ENCODE assay signal across 33 cellular contexts in the genomic region with DNA sequence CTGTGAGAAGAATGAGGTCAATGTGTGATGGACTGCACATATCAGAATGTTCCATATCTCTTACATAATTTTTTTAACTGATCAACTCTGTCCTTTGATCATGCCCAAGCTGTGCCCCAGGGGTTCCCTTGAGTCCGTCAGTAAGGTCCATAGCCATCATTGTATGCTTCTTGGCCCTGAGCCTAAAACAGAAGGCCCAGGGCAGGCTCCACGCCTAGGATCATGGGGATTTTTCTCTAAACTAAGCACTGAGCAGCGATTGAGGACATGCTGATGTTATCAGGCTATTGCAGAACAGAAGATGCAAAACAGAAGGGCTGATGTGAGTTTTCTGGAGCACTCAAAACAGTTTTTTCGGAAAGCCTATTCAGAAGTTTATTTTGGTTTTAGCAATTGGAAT. TPM values are rescaled to one million over a fixed set of nuclear protein-coding genes. Genes with fewer than 3 reads are reported as not detected.
"Had no signal": no experiment of that assay in that cellular context is flagged by ENCODE, and none has a peak within 500 bp of the region (broad histone marks: within the 10 kb centered on the region; RNA-seq: fewer than 3 reads in every experiment).

No MANE protein-coding gene starts in this region.

- H3K9me3 ChIP-seq: ascending aorta, Peyer's patch, SJSA1 had no signal

- H3K36me3 ChIP-seq: ascending aorta, cardiac muscle cell, Peyer's patch, SJSA1 had no signal

- DNase-seq: activated CD4-positive, alpha-beta T cell treated with anti-CD3 and anti-CD28 coated beads, Interleukin-2, amount 10 ng/mL, durations not matched to agents 24 days and 14 days; activated CD4-positive, alpha-beta T cell treated with anti-CD3 and anti-CD28 coated beads, Interleukin-2, amount 50 U/mL, for 4 hours; activated CD8-positive, alpha-beta T cell treated with anti-CD3 and anti-CD28 coated beads for 36 hours; activated gamma-delta T cell treated with Interleukin-2 at 50 U/mL for 16 hours; activated naive CD4-positive, alpha-beta T cell treated with anti-CD3 and anti-CD28 coated beads, Interleukin-2, amount 10 ng/mL, durations not matched to agents 7 days and 5 days; activated naive CD8-positive, alpha-beta T cell treated with anti-CD3 and anti-CD28 coated beads, Interleukin-2, amount 50 U/mL, for 24 hours; activated T-cell treated with anti-CD3 and anti-CD28 coated beads, Interleukin-2, amount 50 U/mL, for 1 hour; activated T-cell treated with anti-CD3 and anti-CD28 coated beads, Interleukin-2, amount 50 U/mL, for 72 hours; MM.1S; MV-4-11; NCI-H1092; NCI-H1417; NCI-H146; NCI-H187; NCI-H2029 treated with DMSO at 0.1 percent for 48 hours; NCI-H2107; NCI-H2171; NCI-H510A; NCI-H526; NCI-H748 treated with DMSO at 0.1 percent for 48 hours; NK-92 treated with Interleukin-12 subunit alpha and Interleukin-12 subunit beta, amount 100 ng/mL, for 24 hours; PC-3; Peyer's patch; RPMI8226; SHP77 treated with DMSO at 0.1 percent for 48 hours had no signal

- H3K4me3 ChIP-seq: ascending aorta, cardiac muscle cell, Peyer's patch, SJSA1 had no signal

- H3K9ac ChIP-seq: KMS-11 had no signal

- H3K4me2 ChIP-seq: KMS-11 had no signal

- H3K4me1 ChIP-seq: ascending aorta, Peyer's patch, SJSA1 had no signal

- H3K27ac ChIP-seq: ascending aorta, cardiac muscle cell, KMS-11, Peyer's patch, SJSA1 had no signal

- ATAC-seq: activated CD8-positive, alpha-beta T cell treated with anti-CD3 and anti-CD28 coated beads for 36 hours; activated naive CD8-positive, alpha-beta T cell treated with anti-CD3 and anti-CD28 coated beads, Interleukin-2, amount 50 U/mL, for 24 hours; activated T-cell treated with anti-CD3 and anti-CD28 coated beads, Interleukin-2, amount 50 U/mL, for 72 hours; PC-3 had no signal

- H3K27me3 ChIP-seq: ascending aorta, cardiac muscle cell, Peyer's patch, SJSA1 had no signal

RNA-seq across cellular contexts. Expression of a gene that starts 20.9 kb away (rescaled TPM):
- total RNA-seq: activated CD4-positive, alpha-beta T cell treated with anti-CD3 and anti-CD28 coated beads, Interleukin-2, amount 10 ng/mL, durations not matched to agents 24 days and 14 days; activated CD8-positive, alpha-beta memory T cell treated with anti-CD3 and anti-CD28 coated beads for 36 hours; activated CD8-positive, alpha-beta T cell treated with anti-CD3 and anti-CD28 coated beads for 36 hours; activated T-cell treated with anti-CD3 and anti-CD28 coated beads, Interleukin-2, amount 50 U/mL, for 72 hours; activated T-helper 2 cell treated with anti-CD3 and anti-CD28 coated beads, Interferon-gamma antibody, Interleukin-2, Interleukin-4, amounts not matched to agents 10 μg/mL and 5 μg/mL and 100 μg/mL, durations not matched to agents 14 hours and 24 hours and 36 hours; ascending aorta; cardiac muscle cell; chondrocyte; LHCN-M2; PC-3; Peyer's patch; SJSA1 had no signal
- polyA plus RNA-seq: cardiac muscle cell had no signal

RNA-seq across cellular contexts. Expression of a gene that starts 34.6 kb away (rescaled TPM):
- total RNA-seq: ascending aorta, cardiac muscle cell, LHCN-M2, PC-3, Peyer's patch, SJSA1 had no signal

RNA-seq across cellular contexts. Expression of a gene that starts 47.9 kb away (rescaled TPM):
- total RNA-seq: activated CD4-positive, alpha-beta T cell treated with anti-CD3 and anti-CD28 coated beads, Interleukin-2, amount 10 ng/mL, durations not matched to agents 24 days and 14 days; activated CD8-positive, alpha-beta memory T cell treated with anti-CD3 and anti-CD28 coated beads for 36 hours; activated CD8-positive, alpha-beta T cell treated with anti-CD3 and anti-CD28 coated beads for 36 hours; activated T-cell treated with anti-CD3 and anti-CD28 coated beads, Interleukin-2, amount 50 U/mL, for 72 hours; activated T-helper 2 cell treated with anti-CD3 and anti-CD28 coated beads, Interferon-gamma antibody, Interleukin-2, Interleukin-4, amounts not matched to agents 10 μg/mL and 5 μg/mL and 100 μg/mL, durations not matched to agents 14 hours and 24 hours and 36 hours; ascending aorta; cardiac muscle cell; chondrocyte; LHCN-M2; PC-3; Peyer's patch; SJSA1 had no signal
- polyA plus RNA-seq: cardiac muscle cell had no signal

RNA-seq across cellular contexts. Expression of a gene that starts 51.3 kb away (rescaled TPM):
- total RNA-seq: activated CD4-positive, alpha-beta T cell treated with anti-CD3 and anti-CD28 coated beads, Interleukin-2, amount 10 ng/mL, durations not matched to agents 24 days and 14 days; activated CD8-positive, alpha-beta memory T cell treated with anti-CD3 and anti-CD28 coated beads for 36 hours; activated CD8-positive, alpha-beta T cell treated with anti-CD3 and anti-CD28 coated beads for 36 hours; activated T-cell treated with anti-CD3 and anti-CD28 coated beads, Interleukin-2, amount 50 U/mL, for 72 hours; activated T-helper 2 cell treated with anti-CD3 and anti-CD28 coated beads, Interferon-gamma antibody, Interleukin-2, Interleukin-4, amounts not matched to agents 10 μg/mL and 5 μg/mL and 100 μg/mL, durations not matched to agents 14 hours and 24 hours and 36 hours; ascending aorta; cardiac muscle cell; chondrocyte; LHCN-M2; PC-3; Peyer's patch; SJSA1 had no signal
- polyA plus RNA-seq: cardiac muscle cell had no signal
